In the genomic region with DNA sequence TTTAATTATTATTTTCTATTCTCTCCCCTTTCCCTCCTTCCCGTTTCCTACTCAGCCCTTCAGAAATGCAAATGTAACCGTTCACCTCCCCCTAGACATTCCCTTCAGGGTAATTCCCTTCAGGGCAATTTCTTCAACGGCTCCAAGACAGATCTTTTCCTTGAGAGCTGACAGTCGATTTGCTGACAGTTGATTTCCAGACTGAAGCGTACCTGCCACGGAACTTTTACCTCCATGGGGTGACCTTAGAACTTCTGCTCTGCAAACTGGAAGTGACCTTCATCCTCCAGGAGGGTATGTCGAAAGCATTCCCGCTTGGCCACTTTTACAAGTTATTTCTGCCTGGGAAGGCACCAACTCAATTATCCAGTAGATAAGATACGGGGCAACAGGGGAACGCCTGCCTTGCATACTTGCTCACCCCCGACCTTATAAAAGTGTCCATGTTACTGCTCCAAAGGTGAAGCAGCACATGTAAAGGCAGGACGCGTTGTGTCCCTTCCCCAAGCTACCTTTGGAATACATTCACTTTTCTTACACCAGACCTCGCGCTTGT, we compare ENCODE assay signal across 25 cellular contexts. TPM values are rescaled to one million over a fixed set of nuclear protein-coding genes. Genes with fewer than 3 reads are reported as not detected.
DNase-seq lines count a peak whose midpoint lies in the region; ATAC-seq and TF ChIP-seq lines count a peak whose summit lies in the region.
"Had no signal": no experiment of that assay in that cellular context is flagged by ENCODE, and none has a peak within 500 bp of the region (broad histone marks: within the 10 kb centered on the region; RNA-seq: fewer than 3 reads in every experiment).

No MANE protein-coding gene starts in this region.

- H3K14ac ChIP-seq in H9 (ENCODE audit: insufficient read depth, low read length): no peak overlapping the region

- H3K4me3 Mint-ChIP-seq in H9: peak overlapping the region; percentile 7 to 23; a peak in 2 of 5 replicates
- H3K4me3 Mint-ChIP-seq: dendritic cell treated with granulocyte-macrophage colony-stimulating factor and Interleukin-4, amounts not matched to agents 40 ng/mL and 50 ng/mL, for 4 days had no signal

- peak overlapping the region; percentile 5 to 58 (median 18); a peak in 3 of 7 replicates for H3K27ac Mint-ChIP-seq in H9
- H3K27ac Mint-ChIP-seq: activated naive CD4-positive, alpha-beta T cell treated with anti-CD3 and anti-CD28 coated beads, Interleukin-2, amount 50 U/mL, for 72 hours; dendritic cell treated with granulocyte-macrophage colony-stimulating factor and Interleukin-4, amounts not matched to agents 40 ng/mL and 50 ng/mL, for 4 days; naive thymus-derived CD8-positive, alpha-beta T cell had no signal

- no peak overlapping the region for H3K18ac ChIP-seq in H9 (ENCODE audit: insufficient read length, low read depth, low read length)

- no peaks in the 10 kb centered on the region; the same call in 1 of the 2 replicates for H3K27me3 Mint-ChIP-seq in H9 (ENCODE audit: low read depth)

- H3K4me1 ChIP-seq in H9 (ENCODE audit: insufficient read depth, low read length): peaks cover 9% of the 10 kb centered on the region; the same call in 1 of the 2 replicates
- H3K4me1 ChIP-seq in Peyer's patch: peaks cover 0 to 13% (median 5%) of the 10 kb centered on the region in 4 donors
- peaks cover 10% of the 10 kb centered on the region for H3K4me1 ChIP-seq in osteoblast (ENCODE audit: insufficient read depth, low read length)
- H3K4me1 ChIP-seq: prostate gland had no signal

- no peak overlapping the region for H3K27ac ChIP-seq in H9 (ENCODE audit: insufficient read length, low read depth, low read length)
- peak overlapping the region in 3 of 4 donors; percentile 84 to 91 (median 89) for H3K27ac ChIP-seq in Peyer's patch
- no peak overlapping the region for H3K27ac ChIP-seq in osteoblast (ENCODE audit: low read depth, low read length)
- H3K27ac ChIP-seq: BLaER1, prostate gland, WERI-Rb-1 had no signal

- H2BK12ac ChIP-seq in H9 (ENCODE audit: insufficient read length, low read depth, low read length): no peak overlapping the region

- peaks cover 9% of the 10 kb centered on the region for H3K23me2 ChIP-seq in H9 (ENCODE audit: insufficient read length, low read depth, low read length, poor library complexity, severe bottlenecking)

- H3K4me3 ChIP-seq in Peyer's patch: peak overlapping the region in 2 of 4 donors; percentile 32 to 66
- H3K4me3 ChIP-seq in osteoblast (ENCODE audit: insufficient read depth, low read length): no peak overlapping the region
- H3K4me3 ChIP-seq: BLaER1, MG63, prostate gland had no signal

- H3K23ac ChIP-seq in H9 (ENCODE audit: insufficient read length, low read depth, low read length): no peak overlapping the region

- no peak overlapping the region for H3K4ac ChIP-seq in H9 (ENCODE audit: low read depth, low read length)

- peaks cover 4 to 12% (median 8%) of the 10 kb centered on the region in 3 experiments for H3K36me3 Mint-ChIP-seq in H9 (ENCODE audit: insufficient read depth in 1 of 3, low read depth in 3 of 3)

- H3K4me2 ChIP-seq in H9 (ENCODE audit: insufficient read depth, insufficient read length, low read length) (peak overlapping the region; percentile 13), osteoblast (ENCODE audit: insufficient read depth, low read length) (no peak overlapping the region)
- H3K4me2 ChIP-seq: BLaER1 had no signal

- no peak overlapping the region for H2BK120ac ChIP-seq in H9 (ENCODE audit: low read depth, low read length, poor library complexity, severe bottlenecking)

- H3K9me3 ChIP-seq in H9 (ENCODE audit: control insufficient read depth, low read depth, low read length) (no peaks in the 10 kb centered on the region), Peyer's patch (no peaks in the 10 kb centered on the region), osteoblast (ENCODE audit: low read depth, low read length) (peaks cover 5% of the 10 kb centered on the region)
- H3K9me3 ChIP-seq: prostate gland had no signal

- no peaks in the 10 kb centered on the region for H3K27me3 ChIP-seq in H9 (ENCODE audit: insufficient read depth, low read length)
- H3K27me3 ChIP-seq in Peyer's patch: no peaks in the 10 kb centered on the region
- peaks cover 2% of the 10 kb centered on the region for H3K27me3 ChIP-seq in osteoblast (ENCODE audit: insufficient read depth, low read length)
- H3K27me3 ChIP-seq: MG63 had no signal

- H2AFZ ChIP-seq in H9 (ENCODE audit: low read length) (no peak overlapping the region), osteoblast (ENCODE audit: low read length) (no peak overlapping the region)

- peak; percentile 84 for ATAC-seq in left lobe of liver
- ATAC-seq: activated naive CD4-positive, alpha-beta T cell treated with anti-CD3 and anti-CD28 coated beads, Interleukin-2, amount 50 U/mL, for 72 hours; naive thymus-derived CD8-positive, alpha-beta T cell had no signal

- H3K4me1 Mint-ChIP-seq in H9: peaks cover 42 to 45% of the 10 kb centered on the region in 2 experiments

- H4K20me1 ChIP-seq in H9 (ENCODE audit: control insufficient read depth, insufficient read depth, insufficient read length): no peaks in the 10 kb centered on the region
- no peaks in the 10 kb centered on the region for H4K20me1 ChIP-seq in osteoblast (ENCODE audit: insufficient read depth, low read length)
- H4K20me1 ChIP-seq: BLaER1 had no signal

- H4K8ac ChIP-seq in H9 (replicated peaks; ENCODE audit: insufficient read length, low read depth, low read length): no peak overlapping the region

- H3K79me1 ChIP-seq in H9 (ENCODE audit: insufficient read depth, low read depth, low read length, poor library complexity, severe bottlenecking): no peaks in the 10 kb centered on the region

- H4K5ac ChIP-seq in H9 (ENCODE audit: insufficient read length, low read depth, low read length): no peak overlapping the region

- DNase-seq in H9 (no peak), Peyer's patch (peak in 2 of 3 donors; percentile 74 to 83), left lobe of liver (ENCODE audit: low spot score) (peak; percentile 65), osteoblast (ENCODE audit: insufficient read length, low spot score, missing footprints) (peak; percentile 10), NCI-H2171 (lab: John Stamatoyannopoulos, UW) (no peak), HPDE6-E6E7 (ENCODE audit: extremely low spot score) (no peak), nucleus accumbens (lab: John Stamatoyannopoulos, UW) (no peak)
- no peak for DNase-seq in stimulated activated CD4-positive, alpha-beta T cell treated with anti-CD3 and anti-CD28 coated beads, Interleukin-4, amount 100 ng/mL, for 1 hour
- DNase-seq: ACHN; activated CD4-positive, alpha-beta T cell treated with anti-CD3 and anti-CD28 coated beads, Interleukin-2, amount 50 U/mL, for 1 hour; anterior cingulate cortex; DMS79 treated with DMSO at 0.1 percent for 48 hours; KBM-7; kidney glomerular epithelial cell; MG63; naive thymus-derived CD8-positive, alpha-beta T cell; NCI-H2081; NCI-H82; Right ventricle myocardium superior; T-helper 9 cell; WERI-Rb-1 had no signal

- TF ChIP-seq POLR2A in Peyer's patch (IDR thresholded peaks at IDR 0.05): peak; percentile 65 to 72

- no peak overlapping the region for H2BK15ac ChIP-seq in H9 (ENCODE audit: low read depth, low read length)

- H3T11ph ChIP-seq in H9 (ENCODE audit: low read length): no peak overlapping the region

- no peak overlapping the region for H4K91ac ChIP-seq in H9 (ENCODE audit: insufficient read length, low read depth, low read length)

- H3K36me3 ChIP-seq in Peyer's patch (no peaks in the 10 kb centered on the region), osteoblast (ENCODE audit: insufficient read depth, low read length) (no peaks in the 10 kb centered on the region)
- H3K36me3 ChIP-seq: BLaER1, MG63, prostate gland, WERI-Rb-1 had no signal

- WGBS in H9 (ENCODE audit: extremely low coverage, insufficient read length, low lambda C conversion rate): no CpG with 5 or more reads among the region's 15 CpGs

- H3K9ac ChIP-seq in H9 (ENCODE audit: extremely low read depth, insufficient read length, low read length): no peak overlapping the region
- H3K9ac ChIP-seq: BLaER1 had no signal

- no peak overlapping the region for H2BK5ac ChIP-seq in H9 (ENCODE audit: insufficient read length, low read length)

- H3K56ac ChIP-seq in H9 (ENCODE audit: insufficient read length, low read depth, low read length): no peak overlapping the region

- H2AK5ac ChIP-seq in H9 (ENCODE audit: insufficient read length, low read length): no peak overlapping the region

- H2BK20ac ChIP-seq in H9 (ENCODE audit: low read depth, low read length, poor library complexity, severe bottlenecking): no peak overlapping the region

- no peak for TF ChIP-seq CTCF in H9 (conservative IDR thresholded peaks at IDR 0.05)
- no peak for TF ChIP-seq CTCF in Peyer's patch (IDR thresholded peaks at IDR 0.05)
- no peak for TF ChIP-seq CTCF in osteoblast (IDR thresholded peaks at IDR 0.05; ENCODE audit: extremely low read depth, low read depth, low read length)

- H3K9me3 Mint-ChIP-seq in H9: peaks cover 12 to 19% of the 10 kb centered on the region in 2 experiments; a peak in 4 of 5 replicates

- no peaks in the 10 kb centered on the region for H3K79me2 ChIP-seq in H9 (ENCODE audit: insufficient read depth, low read length)
- no peaks in the 10 kb centered on the region for H3K79me2 ChIP-seq in osteoblast (ENCODE audit: insufficient read depth, low read length)

RNA-seq across cellular contexts. Expression of a gene that starts 18.5 kb away (rescaled TPM):
- total RNA-seq in H9 (2021) (39.1 and 42.2 TPM in 2 replicates), Peyer's patch (100 to 1,000 TPM in 2 of 4 donors, 10 to 100 TPM in 1, 1 to 10 TPM in 1; 9.9 to 154 (median 90.3) TPM), left lobe of liver (1.6 TPM), osteoblast (0.29 and 0.72 TPM in 2 replicates)

RNA-seq across cellular contexts. Expression of a gene that starts 50.3 kb away (rescaled TPM):
- total RNA-seq in H9 (2021) (1,269 and 1,271 TPM in 2 replicates), Peyer's patch (100 to 1,000 TPM in 3 of 4 donors, 10 to 100 TPM in 1; 80.7 to 661 (median 153) TPM), left lobe of liver (126 TPM), osteoblast (92.6 and 100 TPM in 2 replicates)

Comparison
In these comparisons a context has a peak if more than half of its experiments do, and no peak if none do; other contexts are left out.
1. DNase-seq: peak in Peyer's patch (2 of 3), left lobe of liver (single experiment) and osteoblast (single experiment); none in H9 (single experiment), NCI-H2171 (single experiment), HPDE6-E6E7 (single experiment), stimulated activated CD4-positive, alpha-beta T cell treated with anti-CD3 and anti-CD28 coated beads, Interleukin-4, amount 100 ng/mL, for 1 hour (single experiment) and nucleus accumbens (0 of 56).
2. H3K27ac ChIP-seq: peak in Peyer's patch (3 of 4); none in H9 (single experiment) and osteoblast (single experiment).